ENCODE assay signal across 1 cellular context in genomic region chr16:57873218-57873617, GRCh38.
TF ChIP-seq lines count a peak whose summit lies in the region.

No MANE protein-coding gene starts in this region.

TF ChIP-seq in H1, 55 proteins besides CTCF, POLR2A, EP300 and RAD21 (continued from another document):
- TF ChIP-seq BCL11A (IDR thresholded peaks at IDR 0.05; ENCODE audit: low read depth in 2 of 2, low read length in 2 of 2) (no peak), YY1 (IDR thresholded peaks at IDR 0.05; ENCODE audit: low read depth, low read length) (peak; percentile 50), E2F6 (IDR thresholded peaks at IDR 0.05) (no peak), TCF12 (IDR thresholded peaks at IDR 0.05; ENCODE audit: low read depth, low read length) (peak; percentile 87; the same call in 1 of the 2 replicates), POU5F1 (IDR thresholded peaks at IDR 0.05; ENCODE audit: low read depth, low read length) (peak; percentile 69; the same call in 1 of the 2 replicates), SP1 (IDR thresholded peaks at IDR 0.05; ENCODE audit: low read depth, low read length) (peak; percentile 25; the same call in 1 of the 2 replicates), RBBP5 (IDR thresholded peaks at IDR 0.05; ENCODE audit: borderline replicate concordance, low read depth, low read length) (peak; percentile 57; the same call in 1 of the 2 replicates)
